Comparison of ENCODE assay signal across 7 cellular contexts in the genomic region with DNA sequence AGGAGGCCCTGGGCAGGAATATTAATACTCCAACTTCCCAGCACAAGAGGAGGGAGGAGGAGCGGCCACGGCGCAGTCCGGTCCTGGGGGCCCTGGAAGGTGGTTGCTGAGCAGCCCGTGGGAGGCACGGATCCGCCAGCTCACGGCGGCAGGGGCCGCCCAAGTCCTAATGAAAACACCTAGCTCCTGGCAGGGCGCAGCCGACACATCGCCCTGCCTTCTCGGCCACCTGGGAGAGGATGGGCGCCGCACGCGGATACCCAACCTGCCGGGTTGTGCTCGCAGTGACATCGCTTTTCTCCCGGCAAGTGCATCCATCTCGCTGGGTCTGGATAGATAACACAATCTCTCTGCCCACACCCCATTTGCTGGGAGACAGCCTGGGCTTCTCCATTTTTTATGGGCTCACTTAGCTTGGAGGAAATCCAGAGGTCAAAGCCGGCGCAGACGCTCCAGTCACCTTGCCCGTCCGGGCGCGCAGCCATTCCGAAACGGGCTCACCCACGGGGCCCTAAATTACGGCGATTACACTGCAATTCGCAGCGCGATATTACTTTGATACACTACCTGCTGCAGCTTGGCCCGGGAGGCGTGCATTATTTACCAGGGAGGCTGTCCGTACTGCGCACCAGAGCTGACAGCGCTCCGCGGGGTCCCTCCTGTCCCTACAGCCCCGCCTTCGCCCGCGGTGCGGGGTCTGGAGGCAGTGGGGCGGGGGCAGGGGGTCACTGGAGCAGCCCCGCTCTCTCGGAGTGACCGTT. TPM values are rescaled to one million over a fixed set of nuclear protein-coding genes. Genes with fewer than 3 reads are reported as not detected.
DNase-seq lines count a peak whose midpoint lies in the region; ATAC-seq, FAIRE-seq and TF ChIP-seq lines count a peak whose summit lies in the region.

No MANE protein-coding gene starts in this region.

- peak overlapping the region in 6 of 10 donors; percentile 20 to 90 (median 70) for H3K27ac Mint-ChIP-seq in naive thymus-derived CD8-positive, alpha-beta T cell
- no peak overlapping the region for H3K27ac Mint-ChIP-seq in activated CD4-positive, alpha-beta T cell treated with anti-CD3 and anti-CD28 coated beads for 36 hours

- intact Hi-C loops in activated CD4-positive, alpha-beta T cell treated with anti-CD3 and anti-CD28 coated beads for 36 hours (cut with DNase I, micrococcal nuclease): no loop called here

- H3K4me3 ChIP-seq in LNCaP clone FGC (ENCODE audit: low read depth, low read length): no peak overlapping the region

- TF ChIP-seq CTCF in LNCaP clone FGC (IDR thresholded peaks at IDR 0.05; ENCODE audit: control insufficient read depth, extremely low read depth, insufficient read depth): 0 out of 2 replicates have a peak, but pooled peaks have one; percentile 14

- TF ChIP-seq POLR2A in GM12891 (IDR thresholded peaks at IDR 0.05; ENCODE audit: low read depth, low read length): no peak
- no peak for TF ChIP-seq POLR2A in GM18505 (IDR thresholded peaks at IDR 0.05; ENCODE audit: borderline replicate concordance, extremely low read depth, insufficient read depth, insufficient read length)

- DNase-seq in GM12891 (ENCODE audit: insufficient read length, low spot score) (peak; percentile 62), LNCaP clone FGC (ENCODE audit: low read depth) (no peak), cerebellar cortex (ENCODE audit: low spot score) (peak; percentile 45)
- peak in 4 of 10 donors; percentile 24 to 39 (median 28) for DNase-seq in naive thymus-derived CD8-positive, alpha-beta T cell
- no peak for DNase-seq in activated CD4-positive, alpha-beta T cell treated with anti-CD3 and anti-CD28 coated beads for 36 hours

- CTCF ChIA-PET in activated CD4-positive, alpha-beta T cell treated with anti-CD3 and anti-CD28 coated beads for 36 hours (lab: Charles Lee): interaction anchor here (0.6 to 1.5 kb wide), 5 partner anchors 30 to 156 kb away, joined by 3 read pairs; no protein-coding TSS in a partner anchor

- POLR2A ChIA-PET in naive thymus-derived CD8-positive, alpha-beta T cell (lab: Charles Lee): interaction anchor here (0.7 to 4.1 kb wide), 11 partner anchors 9 to 58 kb away, joined by 3 to 54 read pairs (median 4); a partner anchor contains a TSS
- POLR2A ChIA-PET in activated CD4-positive, alpha-beta T cell treated with anti-CD3 and anti-CD28 coated beads for 36 hours (lab: Charles Lee): interaction anchor here (0.7 kb wide), 1 partner anchor 1042 kb away, joined by 3 read pairs; no protein-coding TSS in a partner anchor

- peak overlapping the region in 8 of 10 donors; percentile 57 to 91 (median 84) for H3K4me3 Mint-ChIP-seq in naive thymus-derived CD8-positive, alpha-beta T cell
- H3K4me3 Mint-ChIP-seq in activated CD4-positive, alpha-beta T cell treated with anti-CD3 and anti-CD28 coated beads for 36 hours: no peak overlapping the region

- peak; percentile 81 to 83 for ATAC-seq in naive thymus-derived CD8-positive, alpha-beta T cell
- ATAC-seq in HG03097 (IDR thresholded peaks at IDR 0.05; ENCODE audit: low FRiP score, unreplicated experiment) (no peak), GM18505 (IDR thresholded peaks at IDR 0.05; ENCODE audit: unreplicated experiment) (no peak)
- no peak for ATAC-seq in activated CD4-positive, alpha-beta T cell treated with anti-CD3 and anti-CD28 coated beads for 36 hours

- no peaks in the 10 kb centered on the region for H3K36me3 Mint-ChIP-seq in naive thymus-derived CD8-positive, alpha-beta T cell
- peaks cover 10% of the 10 kb centered on the region for H3K36me3 Mint-ChIP-seq in activated CD4-positive, alpha-beta T cell treated with anti-CD3 and anti-CD28 coated beads for 36 hours (ENCODE audit: low read depth)

- H3K9me3 Mint-ChIP-seq in naive thymus-derived CD8-positive, alpha-beta T cell: no peaks in the 10 kb centered on the region
- H3K9me3 Mint-ChIP-seq in activated CD4-positive, alpha-beta T cell treated with anti-CD3 and anti-CD28 coated beads for 36 hours (ENCODE audit: low read depth): no peaks in the 10 kb centered on the region

- H3K4me1 Mint-ChIP-seq in naive thymus-derived CD8-positive, alpha-beta T cell: peaks cover 13 to 43% (median 14%) of the 10 kb centered on the region in 4 donors
- H3K4me1 Mint-ChIP-seq in activated CD4-positive, alpha-beta T cell treated with anti-CD3 and anti-CD28 coated beads for 36 hours: peaks cover 13% of the 10 kb centered on the region

- peak; percentile 93 for FAIRE-seq in GM12891 (lab: Jason Lieb, UNC)

- H3K27me3 Mint-ChIP-seq in naive thymus-derived CD8-positive, alpha-beta T cell: peaks cover 0 to 4% (median 0%) of the 10 kb centered on the region in 5 donors
- H3K27me3 Mint-ChIP-seq in activated CD4-positive, alpha-beta T cell treated with anti-CD3 and anti-CD28 coated beads for 36 hours: no peaks in the 10 kb centered on the region

TF ChIP-seq in GM12891, 5 proteins besides CTCF, POLR2A, EP300 and RAD21:
- TF ChIP-seq TAF1 (IDR thresholded peaks at IDR 0.05; ENCODE audit: low read depth, low read length): no peak
- no peak for TF ChIP-seq SPI1 (IDR thresholded peaks at IDR 0.05; ENCODE audit: low read depth, low read length)
- TF ChIP-seq POLR2AphosphoS5 (IDR thresholded peaks at IDR 0.05; ENCODE audit: low read depth, low read length): no peak

RNA-seq across cellular contexts. Expression of a gene that starts 36.2 kb away (rescaled TPM):
- 113 TPM for polyA plus RNA-seq in GM12891 (2012; ENCODE audit: low read depth, missing spikeins)
- 10 to 100 TPM; 17.9 TPM for total RNA-seq in naive thymus-derived CD8-positive, alpha-beta T cell
- 10 to 100 TPM; 64.3 to 74.7 (median 69.3) TPM for polyA plus RNA-seq in naive thymus-derived CD8-positive, alpha-beta T cell
- 10 to 100 TPM; 55.3 to 60.3 TPM for total RNA-seq in activated CD4-positive, alpha-beta T cell treated with anti-CD3 and anti-CD28 coated beads for 36 hours

Comparison
In these comparisons a context has a peak if more than half of its experiments do, and no peak if none do; other contexts are left out.
1. DNase-seq: peak in GM12891 (single experiment) and cerebellar cortex (single experiment); none in LNCaP clone FGC (single experiment) and activated CD4-positive, alpha-beta T cell treated with anti-CD3 and anti-CD28 coated beads for 36 hours (single experiment).
2. ATAC-seq: peak in naive thymus-derived CD8-positive, alpha-beta T cell (2 of 2); none in HG03097 (single experiment), GM18505 (single experiment) and activated CD4-positive, alpha-beta T cell treated with anti-CD3 and anti-CD28 coated beads for 36 hours (single experiment).